ENCODE assay signal across 34 cellular contexts in genomic region chr19:35316560-35316959, GRCh38. TPM values are rescaled to one million over a fixed set of nuclear protein-coding genes. Genes with fewer than 3 reads are reported as not detected.
DNase-seq lines count a peak whose midpoint lies in the region; ATAC-seq and TF ChIP-seq lines count a peak whose summit lies in the region.
"Had no signal": no experiment of that assay in that cellular context is flagged by ENCODE, and none has a peak within 500 bp of the region (broad histone marks: within the 10 kb centered on the region; RNA-seq: fewer than 3 reads in every experiment).

No MANE protein-coding gene starts in this region.

- peaks cover 59% of the 10 kb centered on the region for H3F3A ChIP-seq in PC-9 (ENCODE audit: insufficient read depth, low read depth)

- H3K27ac ChIP-seq in cardiac muscle cell (peak overlapping the region; percentile 53), left ventricle myocardium inferior (replicated peaks) (no peak overlapping the region), PC-9 (peak overlapping the region; percentile 98), liver (ENCODE audit: low read depth in 1 of 2, low read length in 2 of 2) (no peak overlapping the region)
- H3K27ac ChIP-seq: parathyroid adenoma, SJSA1, VCaP had no signal

- intact Hi-C loops in left ventricle myocardium inferior (cut with micrococcal nuclease) (no loop called here), PC-9 (cut with micrococcal nuclease; ENCODE audit: unreplicated experiment) (loop anchor here (5.0 to 10.0 kb wide), 2 partner anchors 401 to 618 kb away; partner anchors contain the start of genes KMT2B and LRFN3)

- H3K4me2 ChIP-seq in PC-9 = peak overlapping the region; percentile 49; the same call in 1 of the 2 replicates

- CTCF ChIA-PET in PC-9 (lab: Charles Lee) = no interaction called here

- H3K36me3 ChIP-seq in cardiac muscle cell = no peaks in the 10 kb centered on the region
- no peaks in the 10 kb centered on the region for H3K36me3 ChIP-seq in left ventricle myocardium inferior
- H3K36me3 ChIP-seq in PC-9 (ENCODE audit: low read depth) = peaks cover 24% of the 10 kb centered on the region
- no peaks in the 10 kb centered on the region for H3K36me3 ChIP-seq in liver (ENCODE audit: control insufficient read depth in 4 of 4, insufficient read depth in 3 of 4, low read depth in 1 of 4, low read length in 3 of 4)
- H3K36me3 ChIP-seq: BE2C, SJSA1, transverse colon had no signal

- ATAC-seq in stimulated activated memory B cell treated with anti-CD40 and anti-IgM and Interleukin-4, amounts not matched to agents 10 μg/mL and 1 μg/mL and 100 μg/mL, for 72 hours = no peak
- ATAC-seq: HCT116, right cardiac atrium had no signal

- H3K9me3 Mint-ChIP-seq in stimulated activated memory B cell treated with anti-CD40 and anti-IgM and Interleukin-4, amounts not matched to agents 10 μg/mL and 1 μg/mL and 100 μg/mL, for 72 hours = no peaks in the 10 kb centered on the region
- H3K9me3 Mint-ChIP-seq: activated naive CD4-positive, alpha-beta T cell treated with anti-CD3 and anti-CD28 coated beads, Interleukin-2, amount 50 U/mL, for 24 hours had no signal

- H3K9me2 ChIP-seq in PC-9 (ENCODE audit: insufficient read depth) = no peaks in the 10 kb centered on the region

- in situ Hi-C loops in GM13976 (cut with MboI; ENCODE audit: low sequenced_read_pairs, unreplicated experiment) = no loop called here

- BruUV-seq in PC-9 (replicated peaks; lab: Mats Ljungman, UMichigan) = no TSS peak

- H3K4me1 ChIP-seq in cardiac muscle cell (ENCODE audit: low read depth) (no peaks in the 10 kb centered on the region), left ventricle myocardium inferior (peaks cover 20% of the 10 kb centered on the region), PC-9 (replicated peaks; ENCODE audit: insufficient read depth) (peaks cover 83% of the 10 kb centered on the region), liver (ENCODE audit: control insufficient read depth in 4 of 4, insufficient read depth in 4 of 4, low read length in 3 of 4) (peaks cover 0 to 2% (median under 1%) of the 10 kb centered on the region in 4 donors)
- H3K4me1 ChIP-seq: BE2C, parathyroid adenoma, transverse colon had no signal

- no peak overlapping the region for H3K4me3 ChIP-seq in cardiac muscle cell
- H3K4me3 ChIP-seq in left ventricle myocardium inferior = no peak overlapping the region
- no peak overlapping the region for H3K4me3 ChIP-seq in PC-9
- H3K4me3 ChIP-seq in liver (ENCODE audit: low read depth in 1 of 3, low read length in 3 of 3) = no peak overlapping the region
- H3K4me3 ChIP-seq: SJSA1, transverse colon had no signal

- H3K36me3 Mint-ChIP-seq in stimulated activated memory B cell treated with anti-CD40 and anti-IgM and Interleukin-4, amounts not matched to agents 10 μg/mL and 1 μg/mL and 100 μg/mL, for 72 hours = no peaks in the 10 kb centered on the region
- H3K36me3 Mint-ChIP-seq: activated naive CD4-positive, alpha-beta T cell treated with anti-CD3 and anti-CD28 coated beads, Interleukin-2, amount 50 U/mL, for 24 hours had no signal

- peaks cover 38% of the 10 kb centered on the region for H3K79me2 ChIP-seq in PC-9 (ENCODE audit: low read depth)
- H3K79me2 ChIP-seq: parathyroid adenoma had no signal

- H2AFZ ChIP-seq in PC-9 = no peak overlapping the region
- H2AFZ ChIP-seq: parathyroid adenoma had no signal

- H3K27me3 ChIP-seq in cardiac muscle cell (no peaks in the 10 kb centered on the region), left ventricle myocardium inferior (ENCODE audit: low read depth) (peaks cover 12% of the 10 kb centered on the region), PC-9 (ENCODE audit: insufficient read depth, low read depth) (no peaks in the 10 kb centered on the region), liver (ENCODE audit: control insufficient read depth in 4 of 4, insufficient read depth in 4 of 4, low read length in 3 of 4) (no peaks in the 10 kb centered on the region)
- H3K27me3 ChIP-seq: BE2C, SJSA1, transverse colon had no signal

- H3K4me3 Mint-ChIP-seq in stimulated activated memory B cell treated with anti-CD40 and anti-IgM and Interleukin-4, amounts not matched to agents 10 μg/mL and 1 μg/mL and 100 μg/mL, for 72 hours = peak overlapping the region; percentile 26
- H3K4me3 Mint-ChIP-seq: activated naive CD4-positive, alpha-beta T cell treated with anti-CD3 and anti-CD28 coated beads, Interleukin-2, amount 50 U/mL, for 24 hours had no signal

- POLR2A ChIA-PET in PC-9 (lab: Charles Lee; ENCODE audit: unreplicated experiment) = no interaction called here

- H3K27ac Mint-ChIP-seq in stimulated activated memory B cell treated with anti-CD40 and anti-IgM and Interleukin-4, amounts not matched to agents 10 μg/mL and 1 μg/mL and 100 μg/mL, for 72 hours = peak overlapping the region; percentile 78
- H3K27ac Mint-ChIP-seq: activated naive CD4-positive, alpha-beta T cell treated with anti-CD3 and anti-CD28 coated beads, Interleukin-2, amount 50 U/mL, for 24 hours had no signal

- no peak overlapping the region for H3K9ac ChIP-seq in liver (ENCODE audit: low read depth in 1 of 2, low read length in 2 of 2)
- H3K9ac ChIP-seq: parathyroid adenoma had no signal

- H3K4me1 Mint-ChIP-seq in stimulated activated memory B cell treated with anti-CD40 and anti-IgM and Interleukin-4, amounts not matched to agents 10 μg/mL and 1 μg/mL and 100 μg/mL, for 72 hours = peaks cover 81% of the 10 kb centered on the region

- WGBS in liver = 62% methylated on average over 9 of the region's 9 CpGs

- TF ChIP-seq RAD21 in liver (IDR thresholded peaks at IDR 0.05) = no peak

- no peak for DNase-seq in cardiac muscle cell (ENCODE audit: low read depth in 1 of 2, low spot score in 1 of 2)
- no peak for DNase-seq in left ventricle myocardium inferior
- DNase-seq in PC-9 = no peak
- DNase-seq in GM13976 (ENCODE audit: low spot score) = no peak
- no peak for DNase-seq in cortex of kidney (lab: John Stamatoyannopoulos, UW)
- DNase-seq in NCI-H2107 treated with DMSO at 0.1 percent for 48 hours (lab: John Stamatoyannopoulos, UW; ENCODE audit: unreplicated experiment) = no peak
- DNase-seq: activated CD4-positive, alpha-beta T cell treated with anti-CD3 and anti-CD28 coated beads for 48 hours; activated CD8-positive, alpha-beta memory T cell treated with anti-CD3 and anti-CD28 coated beads for 24 hours; activated T-cell treated with anti-CD3 and anti-CD28 coated beads for 4 hours; amniotic stem cell; BE2C; DMS153; GDM1; IMR-90; MV-4-11; NCI-H146; NCI-H526; stimulated activated CD4-positive, alpha-beta T cell treated with anti-CD3 and anti-CD28 coated beads, Interleukin-4, amount 100 ng/mL, for 24 hours; T1000; transverse colon had no signal

- no peaks in the 10 kb centered on the region for H3K27me3 Mint-ChIP-seq in stimulated activated memory B cell treated with anti-CD40 and anti-IgM and Interleukin-4, amounts not matched to agents 10 μg/mL and 1 μg/mL and 100 μg/mL, for 72 hours
- H3K27me3 Mint-ChIP-seq: activated naive CD4-positive, alpha-beta T cell treated with anti-CD3 and anti-CD28 coated beads, Interleukin-2, amount 50 U/mL, for 24 hours had no signal

- no peak for TF ChIP-seq CTCF in cardiac muscle cell (IDR thresholded peaks at IDR 0.05; ENCODE audit: low read depth, low read length)
- TF ChIP-seq CTCF in left ventricle myocardium inferior (IDR thresholded peaks at IDR 0.05; ENCODE audit: borderline replicate concordance) = no peak
- no peak for TF ChIP-seq CTCF in PC-9 (conservative IDR thresholded peaks at IDR 0.05)
- no peak for TF ChIP-seq CTCF in liver (IDR thresholded peaks at IDR 0.05; ENCODE audit: low read depth, low read length, missing input control)
- no peak for TF ChIP-seq CTCF in GM13976 (IDR thresholded peaks at IDR 0.05; ENCODE audit: borderline replicate concordance, control extremely low read depth, extremely low read depth, insufficient read depth, missing control alignments)

- no peaks in the 10 kb centered on the region for H4K20me1 ChIP-seq in PC-9 (ENCODE audit: insufficient read depth)

- no peaks in the 10 kb centered on the region for H3K9me3 ChIP-seq in cardiac muscle cell (ENCODE audit: low read depth)
- H3K9me3 ChIP-seq in left ventricle myocardium inferior (replicated peaks) = no peaks in the 10 kb centered on the region
- H3K9me3 ChIP-seq in PC-9 (ENCODE audit: insufficient read depth, low read depth) = no peaks in the 10 kb centered on the region
- H3K9me3 ChIP-seq in liver (ENCODE audit: control insufficient read depth in 4 of 4, low read length in 3 of 4) = no peaks in the 10 kb centered on the region
- H3K9me3 ChIP-seq: BE2C, SJSA1, transverse colon had no signal

TF ChIP-seq in liver, 16 proteins besides CTCF, POLR2A, EP300 and RAD21:
- TF ChIP-seq FOXA2 (IDR thresholded peaks at IDR 0.05) = no peak
- TF ChIP-seq HNF4A (conservative IDR thresholded peaks at IDR 0.05) = peak; percentile 11 to 38

RNA-seq across cellular contexts. Expression of gene CD22, which starts 12.4 kb away (rescaled TPM):
- total RNA-seq in cardiac muscle cell = 0.28 and 0.51 TPM in 2 replicates
- 0.50 TPM in 1 of 2 replicates, not detected in the other for polyA plus RNA-seq in cardiac muscle cell
- total RNA-seq in left ventricle myocardium inferior = not detected
- total RNA-seq in PC-9 (2021) = 28.1 and 29.8 TPM in 2 replicates
- total RNA-seq in liver = 1 to 10 TPM; 2.0 to 4.1 TPM
- polyA plus RNA-seq in liver = under 1 TPM; 0.15 to 0.65 TPM
- total RNA-seq: chondrocyte, endothelial cell of umbilical vein, frontal cortex, lung microvascular endothelial cell had no signal
- polyA plus RNA-seq: endothelial cell of umbilical vein, neural cell had no signal

RNA-seq across cellular contexts. Expression of gene MAG, which starts 24.6 kb away (rescaled TPM):
- 2.1 and 2.4 TPM in 2 replicates for total RNA-seq in cardiac muscle cell
- polyA plus RNA-seq in cardiac muscle cell = 1.2 and 1.3 TPM in 2 replicates
- not detected for total RNA-seq in left ventricle myocardium inferior
- total RNA-seq in PC-9 (2021) = 13.4 and 15.3 TPM in 2 replicates
- 1 to 10 TPM in 1 of 2 donors, under 1 TPM in 1; 0.33 to 3.9 TPM for total RNA-seq in liver
- polyA plus RNA-seq in liver = under 1 TPM in 1 of 2 donors, not detected in 1; 0.29 TPM
- total RNA-seq: chondrocyte, endothelial cell of umbilical vein, frontal cortex, IMR-90, lung microvascular endothelial cell, mucosa of gallbladder, right cardiac atrium, transverse colon had no signal
- polyA plus RNA-seq: endothelial cell of umbilical vein, IMR-90, neural cell had no signal

RNA-seq across cellular contexts. Expression of gene FFAR1, which starts 31.1 kb away (rescaled TPM):
- total RNA-seq in cardiac muscle cell = not detected in 2 replicates
- polyA plus RNA-seq in cardiac muscle cell = 0.11 TPM in 1 of 2 replicates, not detected in the other
- not detected for total RNA-seq in left ventricle myocardium inferior
- 0.23 and 0.44 TPM in 2 replicates for total RNA-seq in PC-9 (2021)
- total RNA-seq in liver = not detected
- not detected for polyA plus RNA-seq in liver
- total RNA-seq: chondrocyte, endothelial cell of umbilical vein, frontal cortex, IMR-90, lung microvascular endothelial cell, mucosa of gallbladder, right cardiac atrium, SJSA1 had no signal
- polyA plus RNA-seq: endothelial cell of umbilical vein, IMR-90, neural cell, right cardiac atrium had no signal

RNA-seq across cellular contexts. Expression of gene HAMP, which starts 34.2 kb away (rescaled TPM):
- 2.5 and 3.7 TPM in 2 replicates for total RNA-seq in cardiac muscle cell
- 10.6 and 25.6 TPM in 2 replicates for polyA plus RNA-seq in cardiac muscle cell
- total RNA-seq in left ventricle myocardium inferior = not detected
- total RNA-seq in PC-9 (2021) = 0.52 TPM in 1 of 2 replicates, not detected in the other
- 100 to 1,000 TPM in 1 of 2 donors, 10 to 100 TPM in 1; 18.8 to 204 TPM for total RNA-seq in liver
- polyA plus RNA-seq in liver = 1,000 to 10,000 TPM in 1 of 2 donors, 100 to 1,000 TPM in 1; 509 to 1,000 TPM
- total RNA-seq: chondrocyte, frontal cortex, SJSA1, transverse colon had no signal
- polyA plus RNA-seq: endothelial cell of umbilical vein, IMR-90, neural cell had no signal

RNA-seq across cellular contexts. Expression of gene FFAR3, which starts 41.7 kb away (rescaled TPM):
- 0.21 TPM in 1 of 2 replicates, not detected in the other for total RNA-seq in cardiac muscle cell
- not detected in 2 replicates for polyA plus RNA-seq in cardiac muscle cell
- total RNA-seq in left ventricle myocardium inferior = not detected
- total RNA-seq in PC-9 (2021) = not detected in 2 replicates
- under 1 TPM in 1 of 2 donors, not detected in 1; 0.33 TPM for total RNA-seq in liver
- polyA plus RNA-seq in liver = not detected
- total RNA-seq: chondrocyte, endothelial cell of umbilical vein, frontal cortex, IMR-90, SJSA1 had no signal
- polyA plus RNA-seq: endothelial cell of umbilical vein, IMR-90, neural cell had no signal

Comparison
In these comparisons a context has a peak if more than half of its experiments do, and no peak if none do; other contexts are left out.
1. H3K27ac ChIP-seq: peak in cardiac muscle cell (single experiment) and PC-9 (single experiment); none in left ventricle myocardium inferior (single experiment) and liver (0 of 2).